ENCODE assay signal across 1 cellular context in the genomic region with DNA sequence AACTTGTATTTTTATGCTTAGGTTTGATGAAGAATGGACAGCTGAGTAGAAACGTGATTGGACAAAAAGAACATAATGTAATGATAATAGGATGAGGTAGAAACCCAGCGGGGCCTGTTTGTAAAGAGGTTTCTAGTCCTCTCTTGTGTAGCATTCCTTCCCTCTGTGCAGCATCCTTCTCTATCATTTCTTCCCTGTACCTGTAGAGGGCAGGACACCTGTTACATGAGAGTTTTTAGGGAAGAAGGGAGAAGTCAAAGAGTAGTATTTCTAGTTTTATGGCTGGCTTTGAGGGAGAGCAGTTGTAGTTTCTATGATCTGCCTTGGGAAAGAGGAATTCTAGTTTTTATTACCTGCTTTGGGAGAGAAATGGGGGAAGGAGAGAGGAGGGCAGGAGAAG.
TF ChIP-seq lines count a peak whose summit lies in the region.

No MANE protein-coding gene starts in this region.

TF ChIP-seq in GM23338, 12 proteins besides CTCF, POLR2A, EP300 and RAD21 (continued from another document):
- TF ChIP-seq, protein P1, sequence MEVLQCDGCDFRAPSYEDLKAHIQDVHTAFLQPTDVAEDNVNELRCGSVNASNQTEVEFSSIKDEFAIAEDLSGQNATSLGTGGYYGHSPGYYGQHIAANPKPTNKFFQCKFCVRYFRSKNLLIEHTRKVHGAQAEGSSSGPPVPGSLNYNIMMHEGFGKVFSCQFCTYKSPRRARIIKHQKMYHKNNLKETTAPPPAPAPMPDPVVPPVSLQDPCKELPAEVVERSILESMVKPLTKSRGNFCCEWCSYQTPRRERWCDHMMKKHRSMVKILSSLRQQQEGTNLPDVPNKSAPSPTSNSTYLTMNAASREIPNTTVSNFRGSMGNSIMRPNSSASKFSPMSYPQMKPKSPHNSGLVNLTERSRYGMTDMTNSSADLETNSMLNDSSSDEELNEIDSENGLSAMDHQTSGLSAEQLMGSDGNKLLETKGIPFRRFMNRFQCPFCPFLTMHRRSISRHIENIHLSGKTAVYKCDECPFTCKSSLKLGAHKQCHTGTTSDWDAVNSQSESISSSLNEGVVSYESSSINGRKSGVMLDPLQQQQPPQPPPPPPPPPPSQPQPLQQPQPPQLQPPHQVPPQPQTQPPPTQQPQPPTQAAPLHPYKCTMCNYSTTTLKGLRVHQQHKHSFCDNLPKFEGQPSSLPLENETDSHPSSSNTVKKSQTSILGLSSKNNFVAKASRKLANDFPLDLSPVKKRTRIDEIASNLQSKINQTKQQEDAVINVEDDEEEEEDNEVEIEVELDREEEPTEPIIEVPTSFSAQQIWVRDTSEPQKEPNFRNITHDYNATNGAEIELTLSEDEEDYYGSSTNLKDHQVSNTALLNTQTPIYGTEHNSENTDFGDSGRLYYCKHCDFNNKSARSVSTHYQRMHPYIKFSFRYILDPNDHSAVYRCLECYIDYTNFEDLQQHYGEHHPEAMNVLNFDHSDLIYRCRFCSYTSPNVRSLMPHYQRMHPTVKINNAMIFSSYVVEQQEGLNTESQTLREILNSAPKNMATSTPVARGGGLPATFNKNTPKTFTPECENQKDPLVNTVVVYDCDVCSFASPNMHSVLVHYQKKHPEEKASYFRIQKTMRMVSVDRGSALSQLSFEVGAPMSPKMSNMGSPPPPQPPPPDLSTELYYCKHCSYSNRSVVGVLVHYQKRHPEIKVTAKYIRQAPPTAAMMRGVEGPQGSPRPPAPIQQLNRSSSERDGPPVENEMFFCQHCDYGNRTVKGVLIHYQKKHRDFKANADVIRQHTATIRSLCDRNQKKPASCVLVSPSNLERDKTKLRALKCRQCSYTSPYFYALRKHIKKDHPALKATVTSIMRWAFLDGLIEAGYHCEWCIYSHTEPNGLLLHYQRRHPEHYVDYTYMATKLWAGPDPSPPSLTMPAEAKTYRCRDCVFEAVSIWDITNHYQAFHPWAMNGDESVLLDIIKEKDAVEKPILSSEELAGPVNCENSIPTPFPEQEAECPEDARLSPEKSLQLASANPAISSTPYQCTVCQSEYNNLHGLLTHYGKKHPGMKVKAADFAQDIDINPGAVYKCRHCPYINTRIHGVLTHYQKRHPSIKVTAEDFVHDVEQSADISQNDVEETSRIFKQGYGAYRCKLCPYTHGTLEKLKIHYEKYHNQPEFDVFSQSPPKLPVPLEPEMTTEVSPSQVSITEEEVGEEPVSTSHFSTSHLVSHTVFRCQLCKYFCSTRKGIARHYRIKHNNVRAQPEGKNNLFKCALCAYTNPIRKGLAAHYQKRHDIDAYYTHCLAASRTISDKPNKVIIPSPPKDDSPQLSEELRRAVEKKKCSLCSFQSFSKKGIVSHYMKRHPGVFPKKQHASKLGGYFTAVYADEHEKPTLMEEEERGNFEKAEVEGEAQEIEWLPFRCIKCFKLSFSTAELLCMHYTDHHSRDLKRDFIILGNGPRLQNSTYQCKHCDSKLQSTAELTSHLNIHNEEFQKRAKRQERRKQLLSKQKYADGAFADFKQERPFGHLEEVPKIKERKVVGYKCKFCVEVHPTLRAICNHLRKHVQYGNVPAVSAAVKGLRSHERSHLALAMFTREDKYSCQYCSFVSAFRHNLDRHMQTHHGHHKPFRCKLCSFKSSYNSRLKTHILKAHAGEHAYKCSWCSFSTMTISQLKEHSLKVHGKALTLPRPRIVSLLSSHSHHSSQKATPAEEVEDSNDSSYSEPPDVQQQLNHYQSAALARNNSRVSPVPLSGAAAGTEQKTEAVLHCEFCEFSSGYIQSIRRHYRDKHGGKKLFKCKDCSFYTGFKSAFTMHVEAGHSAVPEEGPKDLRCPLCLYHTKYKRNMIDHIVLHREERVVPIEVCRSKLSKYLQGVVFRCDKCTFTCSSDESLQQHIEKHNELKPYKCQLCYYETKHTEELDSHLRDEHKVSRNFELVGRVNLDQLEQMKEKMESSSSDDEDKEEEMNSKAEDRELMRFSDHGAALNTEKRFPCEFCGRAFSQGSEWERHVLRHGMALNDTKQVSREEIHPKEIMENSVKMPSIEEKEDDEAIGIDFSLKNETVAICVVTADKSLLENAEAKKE (CRISPR knock-in tag; IDR thresholded peaks at IDR 0.05), result no peak
TF ChIP-seq in GM23338: peak in this region for 0.
